ENCODE assay signal across 8 cellular contexts in the genomic region with DNA sequence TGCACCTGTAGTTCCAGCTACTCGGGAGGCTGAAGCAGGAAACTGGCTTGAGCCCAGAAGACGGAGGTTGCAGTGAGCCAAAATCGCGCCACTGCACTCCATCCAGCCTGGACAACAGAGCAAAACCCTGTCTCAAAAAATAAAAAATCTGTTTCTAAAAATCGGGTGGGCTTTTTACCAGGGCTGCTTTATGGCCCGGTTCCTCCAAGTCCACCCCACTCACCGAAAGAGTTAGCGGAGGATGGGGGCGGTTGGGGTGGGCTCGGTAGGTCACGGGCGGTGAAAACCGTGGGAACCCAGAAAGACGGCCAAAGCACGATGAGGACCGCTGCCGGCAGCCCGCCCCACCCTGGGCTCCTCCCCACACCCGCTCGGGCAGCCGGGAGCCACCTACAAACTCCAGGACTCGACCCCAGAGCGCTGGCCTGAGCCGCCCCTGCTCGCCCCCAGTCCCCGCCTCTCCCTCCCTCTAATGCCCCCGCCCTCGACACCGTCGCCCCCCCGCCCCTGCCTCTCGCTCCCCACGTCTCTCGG. TPM values are rescaled to one million over a fixed set of nuclear protein-coding genes. Genes with fewer than 3 reads are reported as not detected.
A peak's percentile ranks its signal among the peaks of the same experiment; 100 is the strongest.
DNase-seq lines count a peak whose midpoint lies in the region; ATAC-seq and TF ChIP-seq lines count a peak whose summit lies in the region.

No MANE protein-coding gene starts in this region.

- H3K27me3 ChIP-seq in HL-60 (ENCODE audit: insufficient read depth, poor library complexity, severe bottlenecking) (no peaks in the 10 kb centered on the region), iPS-20b (ENCODE audit: insufficient read depth, low read length) (peaks cover 9% of the 10 kb centered on the region), gastrocnemius medialis (no peaks in the 10 kb centered on the region)

- no TSS peak for BruUV-seq in MCF 10A (replicated peaks; lab: Mats Ljungman, UMichigan)

- DNase-seq in D341Med (ENCODE audit: low spot score): peak; percentile 77
- no peak for DNase-seq in HL-60 (ENCODE audit: low read depth in 1 of 2, low spot score in 1 of 2)
- peak; percentile 72 for DNase-seq in RKO (ENCODE audit: low spot score)
- peak; percentile 60 for DNase-seq in MCF 10A (ENCODE audit: unreplicated experiment)
- peak; percentile 52 to 82 for DNase-seq in gastrocnemius medialis
- no peak for DNase-seq in KG1 (lab: John Stamatoyannopoulos, UW)

- ATAC-seq in gastrocnemius medialis: peak in 1 of 2 donors; percentile 31
- ATAC-seq in GM18909 (IDR thresholded peaks at IDR 0.05; ENCODE audit: poor library complexity, unreplicated experiment): no peak

- H3K27ac ChIP-seq in HL-60 (replicated peaks) (0 out of 2 replicates have a peak overlapping the region, but pooled peaks have one; percentile 8), iPS-20b (ENCODE audit: low read length) (no peak overlapping the region), gastrocnemius medialis (peak overlapping the region; percentile 94 to 98 (median 96))

- POLR2A ChIA-PET in MCF 10A (lab: Yijun Ruan, JAX): interaction anchor here (0.6 to 2.8 kb wide), 3 partner anchors 12 to 1188 kb away, joined by 3 to 12 read pairs (median 4); partner anchors contain the start of gene VAMP3

- in situ Hi-C loops in gastrocnemius medialis (cut with MboI; ENCODE audit: low sequenced_read_pairs in 4 of 4): no loop called here

- no peak for TF ChIP-seq POLR2A in gastrocnemius medialis (IDR thresholded peaks at IDR 0.05)

- H3K27me3 Mint-ChIP-seq in MCF 10A (ENCODE audit: insufficient read depth, unreplicated experiment): no peaks in the 10 kb centered on the region

- H3K4me1 ChIP-seq in iPS-20b (ENCODE audit: insufficient read depth, low read length) (no peaks in the 10 kb centered on the region), gastrocnemius medialis (peaks cover 15 to 26% of the 10 kb centered on the region in 2 donors)

- H3K36me3 Mint-ChIP-seq in MCF 10A (ENCODE audit: insufficient read depth, unreplicated experiment): peaks cover 25% of the 10 kb centered on the region

- peak overlapping the region; percentile 65 for H3K4me3 Mint-ChIP-seq in MCF 10A (ENCODE audit: unreplicated experiment)

- no peaks in the 10 kb centered on the region for H3K9me3 Mint-ChIP-seq in MCF 10A (ENCODE audit: unreplicated experiment)

- H3K36me3 ChIP-seq in iPS-20b (ENCODE audit: insufficient read depth, low read depth, low read length): peaks cover 46% of the 10 kb centered on the region
- peaks cover 2 to 45% of the 10 kb centered on the region in 2 donors for H3K36me3 ChIP-seq in gastrocnemius medialis

- H3K27ac Mint-ChIP-seq in MCF 10A (ENCODE audit: low read depth, unreplicated experiment): no peak overlapping the region

- H3K9me3 ChIP-seq in iPS-20b (ENCODE audit: insufficient read depth, low read depth, low read length): no peaks in the 10 kb centered on the region
- H3K9me3 ChIP-seq in gastrocnemius medialis: no peaks in the 10 kb centered on the region

- TF ChIP-seq CTCF in HL-60 (IDR thresholded peaks at IDR 0.05; ENCODE audit: insufficient read depth, low read length) (no peak), MCF 10A (IDR thresholded peaks at IDR 0.05; ENCODE audit: unreplicated experiment) (no peak), gastrocnemius medialis (IDR thresholded peaks at IDR 0.05 in 4 of 5, conservative IDR thresholded peaks at IDR 0.05 in 1 of 5) (no peak)

- intact Hi-C loops in MCF 10A (cut with micrococcal nuclease) (no loop called here), gastrocnemius medialis (cut with DNase I; ENCODE audit: low total_unique reads) (loop anchor here (5.0 kb wide), 1 partner anchor 1094 kb away; the partner anchor contains the start of gene ENO1)

- no peaks in the 10 kb centered on the region for H3K4me1 Mint-ChIP-seq in MCF 10A (ENCODE audit: insufficient read depth, unreplicated experiment)

- peak overlapping the region; percentile 44 for H3K4me3 ChIP-seq in HL-60 (replicated peaks; ENCODE audit: insufficient read depth, low read length)
- H3K4me3 ChIP-seq in iPS-20b (ENCODE audit: low read length): peak overlapping the region; percentile 75
- H3K4me3 ChIP-seq in gastrocnemius medialis: peak overlapping the region; percentile 65 to 80 (median 74)

- H3K9ac ChIP-seq in iPS-20b (ENCODE audit: low read depth, low read length): peak overlapping the region; percentile 63; the same call in 1 of the 2 replicates

- CTCF ChIA-PET in MCF 10A (lab: Yijun Ruan, JAX): interaction anchor here (1.2 kb wide), 1 partner anchor 30 kb away, joined by 4 read pairs; no protein-coding TSS in a partner anchor

RNA-seq across cellular contexts. Expression of gene PER3, which starts 0.8 kb away (rescaled TPM):
- total RNA-seq in MCF 10A (2022): 0.84 and 1.9 TPM in 2 replicates
- total RNA-seq in gastrocnemius medialis: 1 to 10 TPM; 3.7 to 7.1 (median 5.5) TPM

RNA-seq across cellular contexts. Expression of gene VAMP3, which starts 12.1 kb away (rescaled TPM):
- total RNA-seq in MCF 10A (2022): 58.6 and 79.6 TPM in 2 replicates
- total RNA-seq in gastrocnemius medialis: 10 to 100 TPM; 63.7 to 71.2 (median 69.7) TPM

Comparison
In these comparisons a context has a peak if more than half of its experiments do, and no peak if none do; other contexts are left out.
1. DNase-seq: peak in D341Med (single experiment), RKO (single experiment), MCF 10A (single experiment) and gastrocnemius medialis (2 of 2); none in HL-60 (0 of 2) and KG1 (single experiment).
2. Peak in every context shown above with its lines, with median percentiles within 50 percentile points of each other: H3K4me3 ChIP-seq.